Comparison of ENCODE assay signal across 14 cellular contexts in the genomic region with DNA sequence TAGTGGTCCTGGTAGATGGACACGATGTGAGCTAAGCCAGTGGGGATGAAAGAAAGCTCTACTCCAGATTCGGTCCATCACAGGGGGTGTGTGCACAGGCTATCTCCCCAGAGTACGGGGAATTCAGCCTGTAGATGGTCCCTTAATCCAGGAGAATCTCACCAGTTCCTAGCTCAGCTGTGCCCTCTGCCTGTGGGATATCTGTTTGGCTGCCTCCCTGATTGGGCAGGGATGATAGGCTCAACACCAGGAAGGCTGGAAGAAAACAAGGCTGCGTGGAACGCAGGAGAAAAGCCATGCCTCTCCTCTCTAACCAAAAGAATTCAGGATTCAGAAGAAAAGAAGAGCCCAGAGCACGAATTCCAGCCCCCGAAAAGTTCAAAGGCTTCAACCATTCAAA. TPM values are rescaled to one million over a fixed set of nuclear protein-coding genes. Genes with fewer than 3 reads are reported as not detected.
DNase-seq lines count a peak whose midpoint lies in the region; ATAC-seq and TF ChIP-seq lines count a peak whose summit lies in the region.
"Had no signal": no experiment of that assay in that cellular context is flagged by ENCODE, and none has a peak within 500 bp of the region (broad histone marks: within the 10 kb centered on the region; RNA-seq: fewer than 3 reads in every experiment).

No MANE protein-coding gene starts in this region.

- H4K20me1 ChIP-seq in mammary epithelial cell (ENCODE audit: insufficient read depth, low read length) (no peaks in the 10 kb centered on the region), OCI-LY7 (ENCODE audit: insufficient read depth, low read length) (no peaks in the 10 kb centered on the region)

- H3K27ac ChIP-seq in mammary epithelial cell (ENCODE audit: insufficient read depth, low read depth, low read length), result no peak overlapping the region
- no peak overlapping the region for H3K27ac ChIP-seq in OCI-LY7 (ENCODE audit: low read depth, low read length, poor library complexity, severe bottlenecking)

- no peaks in the 10 kb centered on the region for H3K9me3 ChIP-seq in mammary epithelial cell (replicated peaks; ENCODE audit: insufficient read depth, low read length)
- H3K9me3 ChIP-seq in OCI-LY7 (ENCODE audit: low read length), result no peaks in the 10 kb centered on the region

- CTCF ChIA-PET in mammary epithelial cell (lab: Charles Lee; ENCODE audit: low non-redundant PET) (no interaction called here), OCI-LY7 (lab: Charles Lee; ENCODE audit: unreplicated experiment) (no interaction called here)

- in situ Hi-C loops in mammary epithelial cell (cut with MboI; ENCODE audit: low sequenced_read_pairs in 2 of 2), result no loop called here

- H3K4me1 ChIP-seq in mammary epithelial cell (ENCODE audit: insufficient read depth, low read length), result no peaks in the 10 kb centered on the region
- H3K4me1 ChIP-seq in OCI-LY7 (ENCODE audit: insufficient read depth, low read length, poor library complexity, severe bottlenecking), result peaks cover 8% of the 10 kb centered on the region

- ATAC-seq in HG02840 (IDR thresholded peaks at IDR 0.05; ENCODE audit: low FRiP score, unreplicated experiment), result no peak

- H3K4me3 ChIP-seq in mammary epithelial cell (replicated peaks in 1 of 3; ENCODE audit: insufficient read depth in 1 of 3, low read depth in 2 of 3, low read length in 3 of 3) (no peak overlapping the region), OCI-LY7 (ENCODE audit: low read depth, low read length, poor library complexity, severe bottlenecking) (no peak overlapping the region)

- H3K27me3 ChIP-seq in mammary epithelial cell (ENCODE audit: insufficient read depth, low read length), result no peaks in the 10 kb centered on the region

- dilution Hi-C loops in mammary epithelial cell (cut with HindIII; ENCODE audit: low sequenced_read_pairs), result no loop called here

- BruUV-seq in mammary epithelial cell (replicated peaks; lab: Mats Ljungman, UMichigan), result no TSS peak
- BruUV-seq in OCI-LY7 (replicated peaks; lab: Mats Ljungman, UMichigan), result no TSS peak

- TF ChIP-seq CTCF in mammary epithelial cell (conservative IDR thresholded peaks at IDR 0.05 in 1 of 2, IDR thresholded peaks at IDR 0.05 in 1 of 2; ENCODE audit: extremely low read depth in 1 of 2, insufficient read depth in 1 of 2, low read depth in 1 of 2, low read length in 2 of 2) (peak; percentile 2 to 25), OCI-LY7 (conservative IDR thresholded peaks at IDR 0.05; ENCODE audit: low read length) (no peak)

- POLR2A ChIA-PET in OCI-LY7 (lab: Charles Lee), result interaction anchor here (0.7 kb wide), 1 partner anchor 9 kb away, joined by 3 read pairs; no protein-coding TSS in a partner anchor

- H2AFZ ChIP-seq in mammary epithelial cell (ENCODE audit: low read depth, low read length) (no peak overlapping the region), OCI-LY7 (ENCODE audit: low read length) (no peak overlapping the region)

- H3K4me2 ChIP-seq in mammary epithelial cell (ENCODE audit: insufficient read depth, low read depth, low read length) (no peak overlapping the region), OCI-LY7 (ENCODE audit: low read length) (no peak overlapping the region)

- H3K36me3 ChIP-seq in mammary epithelial cell (ENCODE audit: insufficient read depth, low read length) (no peaks in the 10 kb centered on the region), OCI-LY7 (ENCODE audit: insufficient read depth, low read length) (no peaks in the 10 kb centered on the region)

- DNase-seq in NCI-H82 (lab: John Stamatoyannopoulos, UW) (peak; percentile 24), NCI-H82 treated with DMSO at 0.1 percent for 48 hours (lab: John Stamatoyannopoulos, UW; ENCODE audit: unreplicated experiment) (no peak), mammary epithelial cell (no peak), iPS DF 19.7 (ENCODE audit: low read depth, low spot score) (peak; percentile 28), superior temporal gyrus (ENCODE audit: extremely low spot score) (peak; percentile 81), OCI-LY7 (ENCODE audit: low spot score) (no peak)
- DNase-seq in stimulated activated naive CD4-positive, alpha-beta T cell (lab: John Stamatoyannopoulos, UW), result no peak
- DNase-seq: Karpas-422, naive B cell, NCI-H524 treated with DMSO at 0.1 percent for 48 hours, T-helper 9 cell had no signal

- WGBS in mammary epithelial cell (ENCODE audit: low coverage, missing lambda C conversion rate), result 77% methylated on average over 5 of the region's 7 CpGs

- no peaks in the 10 kb centered on the region for H3K9me2 ChIP-seq in OCI-LY7 (ENCODE audit: insufficient read depth, low read length)

- H3K79me2 ChIP-seq in mammary epithelial cell (ENCODE audit: insufficient read depth, low read length) (no peaks in the 10 kb centered on the region), OCI-LY7 (ENCODE audit: insufficient read depth, low read depth, low read length) (no peaks in the 10 kb centered on the region)

- intact Hi-C loops in mammary epithelial cell (cut with micrococcal nuclease), result loop anchor here (2.0 to 10.0 kb wide), 2 partner anchors 198 to 432 kb away; no protein-coding TSS in a partner anchor
- intact Hi-C loops in OCI-LY7 (cut with micrococcal nuclease; ENCODE audit: unreplicated experiment), result no loop called here

- no peak overlapping the region for H3K9ac ChIP-seq in mammary epithelial cell (ENCODE audit: insufficient read depth, low read length)

RNA-seq across cellular contexts. Expression of gene VLDLR, which starts 40.9 kb away (rescaled TPM):
- total RNA-seq in mammary epithelial cell, result 10 to 100 TPM; 28.1 to 40.8 TPM
- polyA plus RNA-seq in mammary epithelial cell, result 14.5 TPM
- polyA minus RNA-seq in mammary epithelial cell, result 31.1 TPM
- 0.05 and 0.06 TPM in 2 replicates for total RNA-seq in OCI-LY7 (2014; rRNA removed; shearing (Covaris generic))
- 0.15 TPM in 1 of 2 replicates, not detected in the other for total RNA-seq in OCI-LY7 (2022)

RNA-seq across cellular contexts. Expression of gene KCNV2, which starts 54.8 kb away (rescaled TPM):
- total RNA-seq in mammary epithelial cell, result not detected
- not detected for polyA plus RNA-seq in mammary epithelial cell
- not detected for polyA minus RNA-seq in mammary epithelial cell
- not detected in 2 replicates for total RNA-seq in OCI-LY7 (2014; rRNA removed; shearing (Covaris generic))
- not detected in 2 replicates for total RNA-seq in OCI-LY7 (2022)
- total RNA-seq: glomerular endothelial cell had no signal
- polyA plus RNA-seq: thymus had no signal

Comparison
In these comparisons a context has a peak if more than half of its experiments do, and no peak if none do; other contexts are left out.
1. DNase-seq: peak in NCI-H82 (single experiment), iPS DF 19.7 (single experiment) and superior temporal gyrus (single experiment); none in NCI-H82 treated with DMSO at 0.1 percent for 48 hours (single experiment), mammary epithelial cell (single experiment), OCI-LY7 (single experiment) and stimulated activated naive CD4-positive, alpha-beta T cell (0 of 6).
2. RNA of gene VLDLR, which starts 40.9 kb away (total RNA-seq): 28.1 to 40.8 TPM in mammary epithelial cell; 0.05 to 0.15 TPM in OCI-LY7; every median in the first group is over 10 times any median in the second.